8 cellular contexts compared by ENCODE assay signal in the genomic region with DNA sequence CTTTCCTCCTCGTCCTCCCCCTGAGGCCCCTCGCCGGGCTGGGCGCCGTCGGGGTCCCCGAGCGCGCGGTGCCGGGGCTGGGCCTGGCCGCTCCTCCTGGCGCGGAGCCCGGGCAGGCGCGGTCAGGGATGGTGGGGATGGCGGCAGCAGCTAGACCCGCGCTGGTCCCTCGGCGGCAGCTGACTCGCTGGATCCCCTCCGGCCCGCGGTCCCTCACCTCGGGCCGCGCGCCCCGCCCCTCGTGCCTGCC. TPM values are rescaled to one million over a fixed set of nuclear protein-coding genes. Genes with fewer than 3 reads are reported as not detected.
DNase-seq lines count a peak whose midpoint lies in the region; ATAC-seq and TF ChIP-seq lines count a peak whose summit lies in the region.

TSS of gene SLC25A29 (minus strand) at position 189 of the 250 bp plus-strand sequence. CDS start 212 bp downstream, outside the sequence.

- H3K4me1 ChIP-seq in A673 (ENCODE audit: insufficient read depth, low read length, poor library complexity, severe bottlenecking) (peaks cover 19% of the 10 kb centered on the region), KMS-11 (ENCODE audit: low read depth, poor library complexity, severe bottlenecking) (no peaks in the 10 kb centered on the region)

- H3K36me3 ChIP-seq in A673 (ENCODE audit: insufficient read depth, low read length, poor library complexity, severe bottlenecking): no peaks in the 10 kb centered on the region
- no peaks in the 10 kb centered on the region for H3K36me3 ChIP-seq in KMS-11 (ENCODE audit: insufficient read depth)

- no peak for DNase-seq in A673 (ENCODE audit: low spot score)
- no peak for DNase-seq in dermis microvascular lymphatic vessel endothelial cell (ENCODE audit: low read depth in 2 of 2)
- no peak for DNase-seq in mucosa of gallbladder (ENCODE audit: low spot score)
- no peak for DNase-seq in activated gamma-delta T cell treated with Interleukin-2 at 50 U/mL for 16 hours
- DNase-seq in NCI-H1092 (lab: John Stamatoyannopoulos, UW): no peak

- intact Hi-C loops in A673 (cut with micrococcal nuclease; ENCODE audit: unreplicated experiment): no loop called here

- CTCF ChIA-PET in A673 (lab: Charles Lee): no interaction called here

- peak within 1 kb of the TSS; percentile 81 for H2AFZ ChIP-seq in KMS-11 (ENCODE audit: low read depth)

- H3K27ac ChIP-seq in A673 (ENCODE audit: low read depth, low read length, poor library complexity, severe bottlenecking) (peak within 1 kb of the TSS; percentile 90), KMS-11 (no peak within 1 kb of the TSS)

- no TSS peak for BruUV-seq in A673 (replicated peaks; lab: Mats Ljungman, UMichigan)

- peak within 1 kb of the TSS; percentile 25; the same call in 1 of the 2 replicates for H3K9ac ChIP-seq in KMS-11

- POLR2A ChIA-PET in A673 (lab: Charles Lee; ENCODE audit: low non-redundant PET): no interaction called here

- H3K9me3 ChIP-seq in A673 (ENCODE audit: low read depth, low read length, poor library complexity, severe bottlenecking): no peaks in the 10 kb centered on the region

- H3K4me3 ChIP-seq in A673 (ENCODE audit: low read depth, low read length, poor library complexity, severe bottlenecking) (peak within 1 kb of the TSS; percentile 91), KMS-11 (IDR thresholded peaks at IDR 0.05; ENCODE audit: insufficient read depth, low read depth, low read length) (no peak within 1 kb of the TSS)

- H3K27me3 ChIP-seq in A673 (replicated peaks; ENCODE audit: insufficient read depth, low read depth, low read length, poor library complexity): no peaks in the 10 kb centered on the region
- H3K27me3 ChIP-seq in KMS-11 (ENCODE audit: insufficient read depth, low read depth): no peaks in the 10 kb centered on the region

- H3K79me2 ChIP-seq in KMS-11 (ENCODE audit: insufficient read depth, low read depth): no peaks in the 10 kb centered on the region

- H3K4me2 ChIP-seq in KMS-11: peak within 1 kb of the TSS; percentile 54

- no peak for TF ChIP-seq CTCF in A673 (conservative IDR thresholded peaks at IDR 0.05; ENCODE audit: low read depth, low read length)
- no peak for TF ChIP-seq CTCF in KMS-11 (conservative IDR thresholded peaks at IDR 0.05; ENCODE audit: low read depth, low read length)

- ATAC-seq in GM19455 (IDR thresholded peaks at IDR 0.05; ENCODE audit: unreplicated experiment) (no peak), HG03108 (IDR thresholded peaks at IDR 0.05; ENCODE audit: unreplicated experiment) (no peak)

- H4K20me1 ChIP-seq in KMS-11 (ENCODE audit: insufficient read depth): no peaks in the 10 kb centered on the region

RNA-seq across cellular contexts. Expression of gene SLC25A29, which starts in this region (rescaled TPM):
- total RNA-seq in A673 (2021) (49.3 and 70.1 TPM in 2 replicates), dermis microvascular lymphatic vessel endothelial cell (45.6 and 77.6 TPM in 2 replicates), mucosa of gallbladder (165 TPM)
